9 cellular contexts compared by ENCODE assay signal in the genomic region with DNA sequence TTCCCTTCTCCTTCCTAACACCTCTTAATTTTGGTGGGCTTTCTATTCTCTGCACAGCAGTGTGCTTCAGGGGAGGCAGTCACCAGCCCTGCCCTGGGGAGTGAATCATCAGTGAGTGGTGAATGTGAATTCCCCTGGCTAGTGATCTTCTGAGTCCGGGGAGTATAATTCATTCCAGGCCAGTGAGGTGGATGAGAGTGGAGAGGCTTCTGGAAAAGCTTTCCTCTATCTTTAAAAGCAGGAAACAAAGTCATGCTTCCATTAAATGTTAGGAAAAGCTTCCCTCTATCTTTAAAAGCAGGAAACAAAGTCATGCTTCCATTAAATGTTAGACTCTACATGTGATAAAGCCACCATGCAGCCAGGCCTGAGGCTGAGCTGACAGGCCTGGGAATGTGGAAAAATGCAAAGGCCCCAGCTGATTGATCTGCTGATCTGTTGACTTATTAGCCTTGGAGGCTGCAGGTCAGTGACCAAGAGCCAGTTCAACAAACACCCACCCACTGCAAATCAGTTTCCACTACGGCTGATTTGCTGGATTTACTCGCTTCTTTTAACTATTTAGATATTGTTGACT. TPM values are rescaled to one million over a fixed set of nuclear protein-coding genes. Genes with fewer than 3 reads are reported as not detected.
A peak's percentile ranks its signal among the peaks of the same experiment; 100 is the strongest.
DNase-seq lines count a peak whose midpoint lies in the region; TF ChIP-seq lines count a peak whose summit lies in the region.
"Had no signal": no experiment of that assay in that cellular context is flagged by ENCODE, and none has a peak within 500 bp of the region (broad histone marks: within the 10 kb centered on the region; RNA-seq: fewer than 3 reads in every experiment).

No MANE protein-coding gene starts in this region.

- peaks cover 28 to 37% of the 10 kb centered on the region in 2 experiments for H3K4me1 ChIP-seq in SK-N-SH (ENCODE audit: control insufficient read depth in 1 of 2, insufficient read depth in 2 of 2, low read depth in 1 of 2, low read length in 1 of 2)
- peaks cover 40% of the 10 kb centered on the region for H3K4me1 ChIP-seq in smooth muscle cell (ENCODE audit: low read depth)

- TF ChIP-seq CTCF in SK-N-SH (IDR thresholded peaks at IDR 0.05) = no peak
- TF ChIP-seq CTCF in smooth muscle cell (IDR thresholded peaks at IDR 0.05; ENCODE audit: borderline replicate concordance, insufficient read depth, poor library complexity, severe bottlenecking) = no peak

- H3K27me3 ChIP-seq in SK-N-SH (ENCODE audit: insufficient read depth) (no peaks in the 10 kb centered on the region), smooth muscle cell (ENCODE audit: low read depth) (no peaks in the 10 kb centered on the region)
- H3K27me3 ChIP-seq: heart left ventricle had no signal

- H2AFZ ChIP-seq in SK-N-SH (ENCODE audit: low read depth) (no peak overlapping the region), smooth muscle cell (ENCODE audit: low read depth) (no peak overlapping the region)

- H3K4me3 ChIP-seq in SK-N-SH (ENCODE audit: low read depth in 2 of 2, low read length in 1 of 2) (no peak overlapping the region; a peak in 1 of 4 replicates), smooth muscle cell (no peak overlapping the region)
- H3K4me3 ChIP-seq: heart left ventricle had no signal

- H3K79me2 ChIP-seq in SK-N-SH (ENCODE audit: insufficient read depth) (peaks cover 4% of the 10 kb centered on the region; the same call in 1 of the 2 replicates), smooth muscle cell (ENCODE audit: low read depth) (no peaks in the 10 kb centered on the region)

- H4K20me1 ChIP-seq in SK-N-SH (ENCODE audit: insufficient read depth) (no peaks in the 10 kb centered on the region), smooth muscle cell (ENCODE audit: low read depth) (no peaks in the 10 kb centered on the region)

- H3K36me3 ChIP-seq in SK-N-SH (replicated peaks in 1 of 2; ENCODE audit: control insufficient read depth in 1 of 2, insufficient read depth in 2 of 2, low read length in 1 of 2) = no peaks in the 10 kb centered on the region
- H3K36me3 ChIP-seq in smooth muscle cell (ENCODE audit: low read depth) = no peaks in the 10 kb centered on the region
- H3K36me3 ChIP-seq: heart left ventricle had no signal

- peak overlapping the region; percentile 65 for H3K4me2 ChIP-seq in SK-N-SH
- H3K4me2 ChIP-seq in smooth muscle cell = peak overlapping the region; percentile 74

- DNase-seq in NK-92 treated with Interleukin-12 subunit alpha and Interleukin-12 subunit beta, amount 100 ng/mL, for 24 hours (lab: John Stamatoyannopoulos, UW) = peak; percentile 39
- DNase-seq in NK-92 (lab: John Stamatoyannopoulos, UW; ENCODE audit: unreplicated experiment) (no peak), SK-N-SH (peak; percentile 46), fibroblast of the conjunctiva (ENCODE audit: low read depth) (peak; percentile 68), smooth muscle cell (lab: John Stamatoyannopoulos, UW; ENCODE audit: unreplicated experiment) (no peak), COR-L47 (lab: John Stamatoyannopoulos, UW) (no peak), head of caudate nucleus (no peak), NCI-H69 (lab: John Stamatoyannopoulos, UW) (no peak)
- DNase-seq: heart left ventricle had no signal

- H3K27ac ChIP-seq in SK-N-SH (ENCODE audit: low read depth in 2 of 2, low read length in 1 of 2) (peak overlapping the region; percentile 85 to 99), smooth muscle cell (ENCODE audit: low read depth) (peak overlapping the region; percentile 100)

- POLR2A ChIA-PET in SK-N-SH (lab: Yijun Ruan, JAX) = no interaction called here

- 26% methylated on average over 3 of the region's 3 CpGs for WGBS in SK-N-SH (ENCODE audit: low lambda C conversion rate)
- 8% methylated on average over 3 of the region's 3 CpGs for WGBS in smooth muscle cell (ENCODE audit: low lambda C conversion rate)

- H3K9ac ChIP-seq in SK-N-SH (peak overlapping the region; percentile 50; the same call in 1 of the 2 replicates), smooth muscle cell (ENCODE audit: low read depth) (peak overlapping the region; percentile 91)

- H3F3A ChIP-seq in SK-N-SH (replicated peaks; ENCODE audit: insufficient read depth) = peaks cover 60% of the 10 kb centered on the region
- peaks cover 38% of the 10 kb centered on the region for H3F3A ChIP-seq in smooth muscle cell (ENCODE audit: low read depth)

- intact Hi-C loops in head of caudate nucleus (cut with DNase I) = no loop called here

- H3K9me2 ChIP-seq in SK-N-SH = no peaks in the 10 kb centered on the region

- CTCF ChIA-PET in SK-N-SH (lab: Yijun Ruan, JAX) = interaction anchor here (0.9 to 1.5 kb wide), 2 partner anchors 25 to 188 kb away, joined by 4 read pairs; no protein-coding TSS in a partner anchor

- no peak for TF ChIP-seq RAD21 in SK-N-SH (IDR thresholded peaks at IDR 0.05; ENCODE audit: low read length)

- peak in 1 of 2 experiments; percentile 84; a peak in 2 of 4 replicates for TF ChIP-seq EP300 in SK-N-SH (IDR thresholded peaks at IDR 0.05; ENCODE audit: borderline replicate concordance in 1 of 2, low read depth in 1 of 2, low read length in 1 of 2)

- H3K9me3 ChIP-seq in SK-N-SH = no peaks in the 10 kb centered on the region
- H3K9me3 ChIP-seq in smooth muscle cell (replicated peaks; ENCODE audit: low read depth) = no peaks in the 10 kb centered on the region
- H3K9me3 ChIP-seq: heart left ventricle had no signal

TF ChIP-seq in SK-N-SH, 30 proteins besides CTCF, POLR2A, EP300 and RAD21 (continues in another document):
- TF ChIP-seq CHD2 (IDR thresholded peaks at IDR 0.05; ENCODE audit: low read length, partially characterized antibody) = no peak
- TF ChIP-seq, protein P1, sequence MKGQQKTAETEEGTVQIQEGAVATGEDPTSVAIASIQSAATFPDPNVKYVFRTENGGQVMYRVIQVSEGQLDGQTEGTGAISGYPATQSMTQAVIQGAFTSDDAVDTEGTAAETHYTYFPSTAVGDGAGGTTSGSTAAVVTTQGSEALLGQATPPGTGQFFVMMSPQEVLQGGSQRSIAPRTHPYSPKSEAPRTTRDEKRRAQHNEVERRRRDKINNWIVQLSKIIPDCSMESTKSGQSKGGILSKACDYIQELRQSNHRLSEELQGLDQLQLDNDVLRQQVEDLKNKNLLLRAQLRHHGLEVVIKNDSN (IDR thresholded peaks at IDR 0.05; ENCODE audit: borderline replicate concordance, low read depth) = no peak
- no peak for TF ChIP-seq MXI1 (IDR thresholded peaks at IDR 0.05; ENCODE audit: low read depth, low read length)
- 0 out of 2 replicates have a peak, but pooled peaks have one; percentile 16 for TF ChIP-seq MEF2A (IDR thresholded peaks at IDR 0.05; ENCODE audit: borderline replicate concordance, low read depth)
- TF ChIP-seq, protein P2, sequence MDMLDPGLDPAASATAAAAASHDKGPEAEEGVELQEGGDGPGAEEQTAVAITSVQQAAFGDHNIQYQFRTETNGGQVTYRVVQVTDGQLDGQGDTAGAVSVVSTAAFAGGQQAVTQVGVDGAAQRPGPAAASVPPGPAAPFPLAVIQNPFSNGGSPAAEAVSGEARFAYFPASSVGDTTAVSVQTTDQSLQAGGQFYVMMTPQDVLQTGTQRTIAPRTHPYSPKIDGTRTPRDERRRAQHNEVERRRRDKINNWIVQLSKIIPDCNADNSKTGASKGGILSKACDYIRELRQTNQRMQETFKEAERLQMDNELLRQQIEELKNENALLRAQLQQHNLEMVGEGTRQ (IDR thresholded peaks at IDR 0.05; ENCODE audit: borderline replicate concordance, low read depth, low read length) = no peak
- no peak for TF ChIP-seq SMC3 (IDR thresholded peaks at IDR 0.05; ENCODE audit: low read depth, low read length)
- TF ChIP-seq TAF1 (IDR thresholded peaks at IDR 0.05; ENCODE audit: borderline replicate concordance, low read depth, low read length) = peak; percentile 41; the same call in 1 of the 2 replicates
- TF ChIP-seq TCF12 (IDR thresholded peaks at IDR 0.05) = peak; percentile 94
- TF ChIP-seq, protein P3, sequence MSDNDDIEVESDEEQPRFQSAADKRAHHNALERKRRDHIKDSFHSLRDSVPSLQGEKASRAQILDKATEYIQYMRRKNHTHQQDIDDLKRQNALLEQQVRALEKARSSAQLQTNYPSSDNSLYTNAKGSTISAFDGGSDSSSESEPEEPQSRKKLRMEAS (IDR thresholded peaks at IDR 0.05; ENCODE audit: low read depth) = peak; percentile 76; the same call in 1 of the 2 replicates
- no peak for TF ChIP-seq FOXM1 (IDR thresholded peaks at IDR 0.05; ENCODE audit: low read depth)
- TF ChIP-seq, protein P4, sequence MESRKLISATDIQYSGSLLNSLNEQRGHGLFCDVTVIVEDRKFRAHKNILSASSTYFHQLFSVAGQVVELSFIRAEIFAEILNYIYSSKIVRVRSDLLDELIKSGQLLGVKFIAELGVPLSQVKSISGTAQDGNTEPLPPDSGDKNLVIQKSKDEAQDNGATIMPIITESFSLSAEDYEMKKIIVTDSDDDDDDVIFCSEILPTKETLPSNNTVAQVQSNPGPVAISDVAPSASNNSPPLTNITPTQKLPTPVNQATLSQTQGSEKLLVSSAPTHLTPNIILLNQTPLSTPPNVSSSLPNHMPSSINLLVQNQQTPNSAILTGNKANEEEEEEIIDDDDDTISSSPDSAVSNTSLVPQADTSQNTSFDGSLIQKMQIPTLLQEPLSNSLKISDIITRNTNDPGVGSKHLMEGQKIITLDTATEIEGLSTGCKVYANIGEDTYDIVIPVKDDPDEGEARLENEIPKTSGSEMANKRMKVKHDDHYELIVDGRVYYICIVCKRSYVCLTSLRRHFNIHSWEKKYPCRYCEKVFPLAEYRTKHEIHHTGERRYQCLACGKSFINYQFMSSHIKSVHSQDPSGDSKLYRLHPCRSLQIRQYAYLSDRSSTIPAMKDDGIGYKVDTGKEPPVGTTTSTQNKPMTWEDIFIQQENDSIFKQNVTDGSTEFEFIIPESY (IDR thresholded peaks at IDR 0.05; ENCODE audit: borderline replicate concordance, low read depth) = no peak; the same call in 1 of the 2 replicates
- TF ChIP-seq PBX3 (IDR thresholded peaks at IDR 0.05) = peak; percentile 65; the same call in 1 of the 2 replicates
- TF ChIP-seq NFIC (IDR thresholded peaks at IDR 0.05; ENCODE audit: borderline replicate concordance) = peak; percentile 71
- no peak for TF ChIP-seq GATA2 (CRISPR knock-in tag; IDR thresholded peaks at IDR 0.05)

RNA-seq across cellular contexts. Expression of gene ITGB1, which starts 25.4 kb away (rescaled TPM):
- polyA plus RNA-seq in SK-N-SH (2012; rRNA removed) (666 and 846 TPM in 2 replicates), smooth muscle cell (674 and 859 TPM in 2 replicates)
- polyA plus RNA-seq in SK-N-SH (2012; cell fraction: cytosol; rRNA removed) = 1,012 and 1,342 TPM in 2 replicates
- polyA plus RNA-seq in SK-N-SH (2012; cell fraction: nucleus; rRNA removed) = 162 and 438 TPM in 2 replicates
- total RNA-seq in smooth muscle cell = 2,267 and 2,867 TPM in 2 replicates

Comparison
In these comparisons a context has a peak if more than half of its experiments do, and no peak if none do; other contexts are left out.
1. DNase-seq: peak in NK-92 treated with Interleukin-12 subunit alpha and Interleukin-12 subunit beta, amount 100 ng/mL, for 24 hours (single experiment), SK-N-SH (single experiment) and fibroblast of the conjunctiva (single experiment); none in NK-92 (single experiment), smooth muscle cell (single experiment), COR-L47 (single experiment), head of caudate nucleus (0 of 42) and NCI-H69 (single experiment).